In genomic region chr18:12726774-12727550, GRCh38 we compare ENCODE assay signal across 8 cellular contexts. TPM values are rescaled to one million over a fixed set of nuclear protein-coding genes. Genes with fewer than 3 reads are reported as not detected.
A peak's percentile ranks its signal among the peaks of the same experiment; 100 is the strongest.
DNase-seq lines count a peak whose midpoint lies in the region; ATAC-seq, FAIRE-seq and TF ChIP-seq lines count a peak whose summit lies in the region.

No MANE protein-coding gene starts in this region.

- H3K4me1 ChIP-seq in PC-9 (replicated peaks; ENCODE audit: insufficient read depth) = peaks cover 17% of the 10 kb centered on the region

- CTCF ChIA-PET in PC-9 (lab: Charles Lee) = interaction anchor here (0.6 to 1.1 kb wide), 4 partner anchors 25 to 207 kb away, joined by 3 to 5 read pairs (median 4); no protein-coding TSS in a partner anchor

- peaks cover 28% of the 10 kb centered on the region for H3F3A ChIP-seq in PC-9 (ENCODE audit: insufficient read depth, low read depth)

- POLR2A ChIA-PET in PC-9 (lab: Charles Lee; ENCODE audit: unreplicated experiment) = no interaction called here

- no peak overlapping the region for H3K4me2 ChIP-seq in PC-9

- H3K4me3 ChIP-seq in PC-9 (no peak overlapping the region), fibroblast of pulmonary artery (replicated peaks; ENCODE audit: low read depth, low read length) (no peak overlapping the region)

- H4K20me1 ChIP-seq in PC-9 (ENCODE audit: insufficient read depth) = no peaks in the 10 kb centered on the region

- peaks cover 11% of the 10 kb centered on the region; the same call in 1 of the 2 replicates for H3K9me3 ChIP-seq in PC-9 (ENCODE audit: insufficient read depth, low read depth)

- H3K9me2 ChIP-seq in PC-9 (ENCODE audit: insufficient read depth) = no peaks in the 10 kb centered on the region

- intact Hi-C loops in PC-9 (cut with micrococcal nuclease; ENCODE audit: unreplicated experiment) = loop anchor here (1.0 to 2.0 kb wide), 4 partner anchors 18 to 432 kb away; no protein-coding TSS in a partner anchor

- peak; percentile 53 for FAIRE-seq in D721Med (lab: Jason Lieb, UNC)

- DNase-seq in D721Med (ENCODE audit: insufficient read length, low spot score) (no peak), HuH-7 (ENCODE audit: low spot score) (peak; percentile 83), PC-9 (peak; percentile 46 to 68), activated T-helper 1 cell treated with Interleukin-2 at 50 U/mL for 16 hours (ENCODE audit: low read depth) (peak; percentile 18), fibroblast of pulmonary artery (ENCODE audit: low read depth) (peak; percentile 86), non-pigmented ciliary epithelial cell (ENCODE audit: low read depth) (peak; percentile 52), ureter (ENCODE audit: low spot score) (peak; percentile 59)

- H2AFZ ChIP-seq in PC-9 = no peak overlapping the region

- TF ChIP-seq CTCF in D721Med (IDR thresholded peaks at IDR 0.05; ENCODE audit: insufficient read depth, missing control alignments) (peak; percentile 78), PC-9 (conservative IDR thresholded peaks at IDR 0.05) (peak; percentile 97), fibroblast of pulmonary artery (IDR thresholded peaks at IDR 0.05; ENCODE audit: low read length, missing control alignments) (peak; percentile 92)

- BruUV-seq in PC-9 (replicated peaks; lab: Mats Ljungman, UMichigan) = no TSS peak

- no peaks in the 10 kb centered on the region for H3K27me3 ChIP-seq in PC-9 (ENCODE audit: insufficient read depth, low read depth)

- ATAC-seq in HG02884 (IDR thresholded peaks at IDR 0.05; ENCODE audit: unreplicated experiment) = no peak

- no peaks in the 10 kb centered on the region for H3K79me2 ChIP-seq in PC-9 (ENCODE audit: low read depth)

- no peak overlapping the region for H3K27ac ChIP-seq in PC-9

- peaks cover 18% of the 10 kb centered on the region; the same call in 1 of the 2 replicates for H3K36me3 ChIP-seq in PC-9 (ENCODE audit: low read depth)

RNA-seq across cellular contexts. Expression of gene PSMG2, which starts 24.1 kb away (rescaled TPM):
- 107 and 123 TPM in 2 replicates for total RNA-seq in PC-9 (2021)
- total RNA-seq in ureter = 70.8 TPM

RNA-seq across cellular contexts. Expression of gene CEP76, which starts 24.4 kb away (rescaled TPM):
- total RNA-seq in PC-9 (2021) (14.5 and 15.1 TPM in 2 replicates), ureter (7.9 TPM)
